ENCODE assay signal across 8 cellular contexts in the genomic region with DNA sequence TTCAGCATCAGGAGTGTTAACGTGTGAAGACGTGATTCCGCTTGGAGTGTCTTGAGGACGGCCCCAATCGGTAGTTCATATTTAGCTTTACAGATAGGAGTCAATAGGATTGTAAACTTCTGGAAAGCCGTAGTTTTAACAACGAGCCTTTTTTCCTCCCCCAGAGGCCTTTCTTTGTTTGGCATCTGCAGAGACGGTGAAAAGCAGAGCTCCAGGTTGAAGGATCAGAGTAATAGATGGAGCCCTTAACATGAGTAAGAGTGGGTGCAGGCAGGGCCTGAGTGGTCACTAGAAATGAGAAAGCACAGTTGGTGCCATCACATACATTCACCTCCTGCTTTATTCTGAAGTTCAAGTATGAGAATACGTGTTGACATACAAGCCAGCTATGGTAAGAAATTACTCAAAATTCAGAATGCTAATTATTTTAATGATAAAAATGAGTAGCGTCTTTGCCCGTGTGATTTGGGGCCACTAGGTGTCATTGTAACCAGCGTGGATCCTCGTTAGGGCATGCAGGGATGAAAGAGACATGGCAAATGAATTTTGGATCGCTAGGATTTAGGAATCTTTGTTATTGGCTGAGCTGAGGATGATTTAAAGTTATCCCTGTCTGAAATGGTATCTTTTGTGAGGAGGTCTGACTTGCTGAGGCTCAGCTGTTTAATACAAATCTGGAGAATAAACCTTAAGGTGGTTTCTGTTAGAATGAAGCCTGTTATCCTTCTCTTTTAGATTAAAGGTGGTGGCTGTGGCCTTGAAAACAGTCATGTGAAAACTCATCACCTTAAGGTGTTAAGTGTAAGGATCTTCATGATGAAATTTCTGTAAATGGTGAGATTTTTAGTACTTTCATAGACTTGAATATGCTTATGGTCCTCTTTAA. TPM values are rescaled to one million over a fixed set of nuclear protein-coding genes. Genes with fewer than 3 reads are reported as not detected.
DNase-seq lines count a peak whose midpoint lies in the region; ATAC-seq and TF ChIP-seq lines count a peak whose summit lies in the region.

No MANE protein-coding gene starts in this region.

- peaks cover 38% of the 10 kb centered on the region for H3K36me3 ChIP-seq in iPS-18a (ENCODE audit: control insufficient read depth, low read depth, low read length)
- no peaks in the 10 kb centered on the region for H3K36me3 ChIP-seq in smooth muscle cell (ENCODE audit: low read depth)

- H3K4me1 Mint-ChIP-seq in activated naive CD8-positive, alpha-beta T cell treated with anti-CD3 and anti-CD28 coated beads, Interleukin-2, amount 10 ng/mL, durations not matched to agents 7 days and 5 days, result peaks cover 53% of the 10 kb centered on the region

- H3K27ac Mint-ChIP-seq in activated naive CD8-positive, alpha-beta T cell treated with anti-CD3 and anti-CD28 coated beads, Interleukin-2, amount 10 ng/mL, durations not matched to agents 7 days and 5 days, result peak overlapping the region; percentile 99

- H3K27me3 ChIP-seq in iPS-18a (ENCODE audit: control insufficient read depth, insufficient read depth, low read length), result no peaks in the 10 kb centered on the region
- H3K27me3 ChIP-seq in smooth muscle cell (ENCODE audit: low read depth), result no peaks in the 10 kb centered on the region

- peak overlapping the region; percentile 98 for H3K4me3 Mint-ChIP-seq in activated naive CD8-positive, alpha-beta T cell treated with anti-CD3 and anti-CD28 coated beads, Interleukin-2, amount 10 ng/mL, durations not matched to agents 7 days and 5 days

- POLR2A ChIA-PET in activated naive CD8-positive, alpha-beta T cell treated with anti-CD3 and anti-CD28 coated beads, Interleukin-2, amount 10 ng/mL, durations not matched to agents 7 days and 5 days (lab: Charles Lee), result interaction anchor here (1.0 to 2.8 kb wide), 9 partner anchors 9 to 155 kb away, joined by 3 to 22 read pairs (median 5); a partner anchor contains a TSS

- H3K9me3 Mint-ChIP-seq in activated naive CD8-positive, alpha-beta T cell treated with anti-CD3 and anti-CD28 coated beads, Interleukin-2, amount 10 ng/mL, durations not matched to agents 7 days and 5 days, result no peaks in the 10 kb centered on the region

- 4% methylated on average over 14 of the region's 14 CpGs for WGBS in smooth muscle cell (ENCODE audit: low lambda C conversion rate)

- no peaks in the 10 kb centered on the region for H3K27me3 Mint-ChIP-seq in activated naive CD8-positive, alpha-beta T cell treated with anti-CD3 and anti-CD28 coated beads, Interleukin-2, amount 10 ng/mL, durations not matched to agents 7 days and 5 days

- H3K36me3 Mint-ChIP-seq in activated naive CD8-positive, alpha-beta T cell treated with anti-CD3 and anti-CD28 coated beads, Interleukin-2, amount 10 ng/mL, durations not matched to agents 7 days and 5 days, result peaks cover 21% of the 10 kb centered on the region

- ATAC-seq in activated naive CD8-positive, alpha-beta T cell treated with anti-CD3 and anti-CD28 coated beads, Interleukin-2, amount 10 ng/mL, durations not matched to agents 7 days and 5 days (ENCODE audit: low read depth), result no peak

- H3K4me3 ChIP-seq in iPS-18a (ENCODE audit: low read length) (peak overlapping the region; percentile 91), smooth muscle cell (peak overlapping the region; percentile 68)

- H3K79me2 ChIP-seq in smooth muscle cell (ENCODE audit: low read depth), result peaks cover 37% of the 10 kb centered on the region

- peak overlapping the region; percentile 81 for H2AFZ ChIP-seq in smooth muscle cell (ENCODE audit: low read depth)

- H3K4me2 ChIP-seq in smooth muscle cell, result peak overlapping the region; percentile 95

- no peaks in the 10 kb centered on the region for H3K9me3 ChIP-seq in iPS-18a (ENCODE audit: control insufficient read depth, low read depth, low read length)
- H3K9me3 ChIP-seq in smooth muscle cell (replicated peaks; ENCODE audit: low read depth), result no peaks in the 10 kb centered on the region

- peaks cover 53% of the 10 kb centered on the region for H4K20me1 ChIP-seq in smooth muscle cell (ENCODE audit: low read depth)

- H3F3A ChIP-seq in smooth muscle cell (ENCODE audit: low read depth), result peaks cover 17% of the 10 kb centered on the region

- DNase-seq in NCI-H1436 treated with DMSO at 0.1 percent for 48 hours (lab: John Stamatoyannopoulos, UW) (peak; percentile 7), NCI-H1436 (lab: John Stamatoyannopoulos, UW) (no peak), smooth muscle cell (lab: John Stamatoyannopoulos, UW; ENCODE audit: unreplicated experiment) (no peak), HPDE6-E6E7 (ENCODE audit: extremely low spot score) (no peak), NK-92 (lab: John Stamatoyannopoulos, UW; ENCODE audit: unreplicated experiment) (no peak)
- DNase-seq in activated naive CD8-positive, alpha-beta T cell treated with anti-CD3 and anti-CD28 coated beads, Interleukin-2, amount 10 ng/mL, durations not matched to agents 7 days and 5 days, result no peak

- TF ChIP-seq CTCF in LNCAP (IDR thresholded peaks at IDR 0.05) (peak; percentile 77), smooth muscle cell (IDR thresholded peaks at IDR 0.05; ENCODE audit: borderline replicate concordance, insufficient read depth, poor library complexity, severe bottlenecking) (peak; percentile 50)

- H3K9ac ChIP-seq in iPS-18a (ENCODE audit: low read length), result peak overlapping the region; percentile 98
- peak overlapping the region; percentile 90 for H3K9ac ChIP-seq in smooth muscle cell (ENCODE audit: low read depth)

- H3K27ac ChIP-seq in iPS-18a (ENCODE audit: low read length) (peak overlapping the region; percentile 95), smooth muscle cell (ENCODE audit: low read depth) (peak overlapping the region; percentile 80)

- H3K4me1 ChIP-seq in iPS-18a (ENCODE audit: control insufficient read depth, low read depth, low read length) (peaks cover 7% of the 10 kb centered on the region), smooth muscle cell (ENCODE audit: low read depth) (peaks cover 8% of the 10 kb centered on the region)

RNA-seq across cellular contexts. Expression of a gene that starts 18.6 kb away (rescaled TPM):
- 1 to 10 TPM in 1 of 2 experiments, under 1 TPM in 1; 0.78 to 1.1 TPM for total RNA-seq in activated naive CD8-positive, alpha-beta T cell treated with anti-CD3 and anti-CD28 coated beads, Interleukin-2, amount 10 ng/mL, durations not matched to agents 7 days and 5 days
- 0.31 and 1.4 TPM in 2 replicates for total RNA-seq in smooth muscle cell
- 5.0 and 5.8 TPM in 2 replicates for polyA plus RNA-seq in smooth muscle cell

RNA-seq across cellular contexts. Expression of a gene that starts 20.9 kb away (rescaled TPM):
- total RNA-seq in activated naive CD8-positive, alpha-beta T cell treated with anti-CD3 and anti-CD28 coated beads, Interleukin-2, amount 10 ng/mL, durations not matched to agents 7 days and 5 days, result under 1 TPM in 1 of 2 experiments, not detected in 1; 0.37 TPM
- 4.9 and 13.9 TPM in 2 replicates for total RNA-seq in smooth muscle cell
- 20.5 and 22.2 TPM in 2 replicates for polyA plus RNA-seq in smooth muscle cell

RNA-seq across cellular contexts. Expression of a gene that starts 27.2 kb away (rescaled TPM):
- total RNA-seq in activated naive CD8-positive, alpha-beta T cell treated with anti-CD3 and anti-CD28 coated beads, Interleukin-2, amount 10 ng/mL, durations not matched to agents 7 days and 5 days, result 1 to 10 TPM; 3.4 to 3.9 TPM
- 6.9 and 9.9 TPM in 2 replicates for total RNA-seq in smooth muscle cell
- polyA plus RNA-seq in smooth muscle cell, result 1.2 and 13.2 TPM in 2 replicates

RNA-seq across cellular contexts. Expression of a gene that starts 57.2 kb away (rescaled TPM):
- 10 to 100 TPM; 65.1 to 67.2 TPM for total RNA-seq in activated naive CD8-positive, alpha-beta T cell treated with anti-CD3 and anti-CD28 coated beads, Interleukin-2, amount 10 ng/mL, durations not matched to agents 7 days and 5 days
- 4.9 and 12.2 TPM in 2 replicates for total RNA-seq in smooth muscle cell
- 20.5 and 25.4 TPM in 2 replicates for polyA plus RNA-seq in smooth muscle cell
